In the genomic region with DNA sequence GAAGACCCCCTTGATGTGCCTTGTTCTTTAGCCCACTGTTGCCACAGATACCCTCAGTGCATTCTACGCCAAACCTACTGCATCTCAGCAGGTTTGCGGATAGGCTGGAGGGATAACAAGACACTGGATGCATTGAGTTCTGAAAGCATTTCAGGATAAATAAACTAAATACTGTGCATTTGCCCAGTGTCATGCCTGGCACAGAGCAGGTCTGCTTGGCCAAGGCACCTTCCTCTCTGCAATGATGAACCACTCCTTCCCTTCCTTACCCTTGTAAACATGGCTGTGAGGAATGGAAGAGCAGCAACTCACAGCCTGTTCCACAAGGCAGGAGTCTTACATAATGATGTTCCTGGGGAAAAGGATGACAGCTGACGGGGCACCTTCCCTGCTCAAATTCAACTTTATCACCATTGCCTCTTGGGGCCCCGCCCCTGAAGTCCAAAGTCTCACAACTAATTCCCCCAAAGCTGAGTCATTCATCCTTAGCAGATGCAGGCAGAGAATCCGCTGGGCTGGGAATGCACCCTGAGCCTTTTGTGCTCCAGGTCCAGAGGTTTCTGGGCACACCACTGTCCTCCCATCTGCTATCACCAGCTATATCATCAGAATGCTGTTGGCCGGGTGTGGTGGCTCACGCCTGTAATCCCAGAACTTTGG, we compare ENCODE assay signal across 10 cellular contexts. TPM values are rescaled to one million over a fixed set of nuclear protein-coding genes. Genes with fewer than 3 reads are reported as not detected.
A peak's percentile ranks its signal among the peaks of the same experiment; 100 is the strongest.
DNase-seq lines count a peak whose midpoint lies in the region; TF ChIP-seq lines count a peak whose summit lies in the region.
"Had no signal": no experiment of that assay in that cellular context is flagged by ENCODE, and none has a peak within 500 bp of the region (broad histone marks: within the 10 kb centered on the region; RNA-seq: fewer than 3 reads in every experiment).

No MANE protein-coding gene starts in this region.

- no peaks in the 10 kb centered on the region for H3K4me1 ChIP-seq in fibroblast of lung (ENCODE audit: control insufficient read depth, extremely low read depth, insufficient read depth, low read length)
- H3K4me1 ChIP-seq in spleen = peaks cover 0 to 21% (median 9%) of the 10 kb centered on the region in 6 donors

- CTCF ChIA-PET in HEK293T (lab: Yijun Ruan, JAX) (no interaction called here), RWPE1 (lab: Yijun Ruan, JAX) (no interaction called here)

- no peak overlapping the region for H3K4me2 ChIP-seq in fibroblast of lung (ENCODE audit: extremely low read depth, insufficient read depth, low read length)

- no peaks in the 10 kb centered on the region for H3K79me2 ChIP-seq in fibroblast of lung (ENCODE audit: control insufficient read depth, insufficient read depth, low read length)

- 83 to 91% (median 87%) methylated on average over 7 of the region's 7 CpGs for WGBS in spleen, 5 donors

- DNase-seq in HEK293T (ENCODE audit: extremely low spot score) (no peak), RWPE1 (ENCODE audit: low spot score) (peak; percentile 63), fibroblast of lung (ENCODE audit: low read depth in 2 of 2) (peak; percentile 38 to 58), spleen (peak; percentile 40), DMS114 treated with DMSO at 0.1 percent for 48 hours (lab: John Stamatoyannopoulos, UW; ENCODE audit: unreplicated experiment) (no peak), cortex of kidney (lab: John Stamatoyannopoulos, UW) (no peak), MV-4-11 (lab: John Stamatoyannopoulos, UW) (no peak)
- DNase-seq: activated CD4-positive, alpha-beta T cell treated with anti-CD3 and anti-CD28 coated beads, Interleukin-2, amount 10 ng/mL, durations not matched to agents 7 days and 5 days had no signal

- H3K27me3 ChIP-seq in fibroblast of lung (ENCODE audit: control insufficient read depth, insufficient read depth, low read length) = no peaks in the 10 kb centered on the region
- H3K27me3 ChIP-seq in spleen (replicated peaks in 1 of 7) = no peaks in the 10 kb centered on the region
- H3K27me3 ChIP-seq: left lung had no signal

- TF ChIP-seq CTCF in RWPE1 (conservative IDR thresholded peaks at IDR 0.05; ENCODE audit: low read depth) (no peak), fibroblast of lung (conservative IDR thresholded peaks at IDR 0.05 in 1 of 2, IDR thresholded peaks at IDR 0.05 in 1 of 2; ENCODE audit: low read depth in 1 of 2, low read length in 2 of 2) (no peak), spleen (IDR thresholded peaks at IDR 0.05 in 8 of 11, conservative IDR thresholded peaks at IDR 0.05 in 3 of 11) (no peak)

- no peak overlapping the region for H3K9ac ChIP-seq in fibroblast of lung (ENCODE audit: insufficient read depth, low read length)

- intact Hi-C loops in spleen (cut with DNase I; ENCODE audit: low total_unique reads) = loop anchor here (10.0 kb wide), 1 partner anchor 327 kb away; no protein-coding TSS in a partner anchor

- POLR2A ChIA-PET in HEK293T (lab: Yijun Ruan, JAX) (interaction anchor here (0.9 to 2.2 kb wide), 3 partner anchors 8 to 71 kb away, joined by 3 to 13 read pairs (median 3); partner anchors contain the start of genes DDX56 and NUDCD3), RWPE1 (lab: Yijun Ruan, JAX; ENCODE audit: low non-redundant PET) (interaction anchor here (0.6 kb wide), 1 partner anchor 18 kb away, joined by 3 read pairs; no protein-coding TSS in a partner anchor)

- H3K4me3 ChIP-seq in fibroblast of lung (replicated peaks in 1 of 4; ENCODE audit: control extremely low read depth in 1 of 4, insufficient read depth in 1 of 4, low read depth in 3 of 4, low read length in 4 of 4) = no peak overlapping the region
- H3K4me3 ChIP-seq in spleen = no peak overlapping the region
- H3K4me3 ChIP-seq: left lung had no signal

- H3K27ac ChIP-seq in RWPE1 = peak overlapping the region; percentile 63
- no peak overlapping the region for H3K27ac ChIP-seq in fibroblast of lung (ENCODE audit: insufficient read depth, low read length)
- H3K27ac ChIP-seq in spleen = no peak overlapping the region
- H3K27ac ChIP-seq: left lung had no signal

- H4K20me1 ChIP-seq in fibroblast of lung (ENCODE audit: control insufficient read depth, extremely low read depth, insufficient read depth, low read length) = no peaks in the 10 kb centered on the region

- H3K9me3 ChIP-seq in fibroblast of lung (ENCODE audit: control insufficient read depth, insufficient read depth, low read depth, low read length) = no peaks in the 10 kb centered on the region
- H3K9me3 ChIP-seq in spleen = no peaks in the 10 kb centered on the region
- H3K9me3 ChIP-seq: left lung had no signal

- no peak for TF ChIP-seq POLR2A in spleen (IDR thresholded peaks at IDR 0.05)

- H2AFZ ChIP-seq in fibroblast of lung (ENCODE audit: low read length) = no peak overlapping the region

- H3K36me3 ChIP-seq in fibroblast of lung (ENCODE audit: control insufficient read depth, insufficient read depth, low read length) (peaks cover 15% of the 10 kb centered on the region), spleen (peaks cover 0 to 42% (median 36%) of the 10 kb centered on the region in 6 donors)

TF ChIP-seq in HEK293T, 16 proteins besides CTCF, POLR2A, EP300 and RAD21:
- no peak for TF ChIP-seq FOXM1 (IDR thresholded peaks at IDR 0.05; ENCODE audit: borderline replicate concordance)
- TF ChIP-seq, protein P1, sequence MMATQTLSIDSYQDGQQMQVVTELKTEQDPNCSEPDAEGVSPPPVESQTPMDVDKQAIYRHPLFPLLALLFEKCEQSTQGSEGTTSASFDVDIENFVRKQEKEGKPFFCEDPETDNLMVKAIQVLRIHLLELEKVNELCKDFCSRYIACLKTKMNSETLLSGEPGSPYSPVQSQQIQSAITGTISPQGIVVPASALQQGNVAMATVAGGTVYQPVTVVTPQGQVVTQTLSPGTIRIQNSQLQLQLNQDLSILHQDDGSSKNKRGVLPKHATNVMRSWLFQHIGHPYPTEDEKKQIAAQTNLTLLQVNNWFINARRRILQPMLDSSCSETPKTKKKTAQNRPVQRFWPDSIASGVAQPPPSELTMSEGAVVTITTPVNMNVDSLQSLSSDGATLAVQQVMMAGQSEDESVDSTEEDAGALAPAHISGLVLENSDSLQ (IDR thresholded peaks at IDR 0.05) = no peak
- no peak for TF ChIP-seq ZNF384 (IDR thresholded peaks at IDR 0.05)
- TF ChIP-seq SUZ12 (IDR thresholded peaks at IDR 0.05) = no peak
- no peak for TF ChIP-seq FOXA1 (IDR thresholded peaks at IDR 0.05)
- 0 out of 2 replicates have a peak, but pooled peaks have one; percentile 17 for TF ChIP-seq ELF4 (IDR thresholded peaks at IDR 0.05)
- no peak for TF ChIP-seq CTBP1 (IDR thresholded peaks at IDR 0.05; ENCODE audit: borderline replicate concordance)

RNA-seq across cellular contexts. Expression of gene DDX56, which starts 11.6 kb away (rescaled TPM):
- total RNA-seq in fibroblast of lung = 38.3 and 44.4 TPM in 2 replicates
- 36.0 and 63.4 TPM in 2 replicates for polyA plus RNA-seq in fibroblast of lung
- 37.8 and 75.0 TPM in 2 replicates for polyA plus RNA-seq in fibroblast of lung (2012)
- polyA minus RNA-seq in fibroblast of lung (ENCODE audit: low replicate concordance) = 70.5 and 113 TPM in 2 replicates
- 10 to 100 TPM; 56.1 to 78.9 (median 60.9) TPM for total RNA-seq in spleen
- 100 to 1,000 TPM in 2 of 3 donors, 10 to 100 TPM in 1; 70.0 to 130 (median 105) TPM for polyA plus RNA-seq in spleen

RNA-seq across cellular contexts. Expression of gene TMED4, which starts 19.9 kb away (rescaled TPM):
- 74.7 and 101 TPM in 2 replicates for total RNA-seq in fibroblast of lung
- 74.5 and 81.5 TPM in 2 replicates for polyA plus RNA-seq in fibroblast of lung
- 48.0 and 53.9 TPM in 2 replicates for polyA plus RNA-seq in fibroblast of lung (2012)
- 38.7 and 80.9 TPM in 2 replicates for polyA minus RNA-seq in fibroblast of lung (ENCODE audit: low replicate concordance)
- total RNA-seq in spleen = 100 to 1,000 TPM in 2 of 7 donors, 10 to 100 TPM in 5; 55.4 to 105 (median 66.6) TPM
- polyA plus RNA-seq in spleen = 10 to 100 TPM; 26.1 to 34.7 (median 28.7) TPM

RNA-seq across cellular contexts. Expression of gene NPC1L1, which starts 21.0 kb away (rescaled TPM):
- under 0.01 TPM in 2 replicates for total RNA-seq in fibroblast of lung
- 0.05 and 0.09 TPM in 2 replicates for polyA plus RNA-seq in fibroblast of lung
- polyA plus RNA-seq in fibroblast of lung (2012) = 0.02 and 0.09 TPM in 2 replicates
- 1.3 TPM in 1 of 2 replicates, not detected in the other for polyA minus RNA-seq in fibroblast of lung (ENCODE audit: low replicate concordance)
- under 1 TPM in 1 of 7 donors, not detected in 6; 0.07 TPM for total RNA-seq in spleen
- under 1 TPM; 0.02 to 0.03 (median 0.03) TPM for polyA plus RNA-seq in spleen
- total RNA-seq: activated CD4-positive, alpha-beta T cell treated with anti-CD3 and anti-CD28 coated beads, Interleukin-2, amount 10 ng/mL, durations not matched to agents 7 days and 5 days; pulmonary artery endothelial cell had no signal

RNA-seq across cellular contexts. Expression of gene OGDH, which starts 44.3 kb away (rescaled TPM):
- total RNA-seq in fibroblast of lung = 40.8 and 69.2 TPM in 2 replicates
- 60.8 and 74.9 TPM in 2 replicates for polyA plus RNA-seq in fibroblast of lung
- 63.2 and 64.3 TPM in 2 replicates for polyA plus RNA-seq in fibroblast of lung (2012)
- 239 and 248 TPM in 2 replicates for polyA minus RNA-seq in fibroblast of lung (ENCODE audit: low replicate concordance)
- total RNA-seq in spleen = 100 to 1,000 TPM in 2 of 7 donors, 10 to 100 TPM in 5; 78.2 to 120 (median 91.6) TPM
- polyA plus RNA-seq in spleen = 10 to 100 TPM; 15.7 to 32.3 (median 15.9) TPM

Comparison
In these comparisons a context has a peak if more than half of its experiments do, and no peak if none do; other contexts are left out.
1. DNase-seq: peak in RWPE1 (single experiment), fibroblast of lung (2 of 2) and spleen (single experiment); none in HEK293T (single experiment), DMS114 treated with DMSO at 0.1 percent for 48 hours (single experiment), cortex of kidney (single experiment) and MV-4-11 (single experiment).